ENCODE assay signal across 16 cellular contexts in genomic region chr10:132653721-132654120, GRCh38.
DNase-seq lines count a peak whose midpoint lies in the region; ATAC-seq and TF ChIP-seq lines count a peak whose summit lies in the region.
"Had no signal": no experiment of that assay in that cellular context is flagged by ENCODE, and none has a peak within 500 bp of the region (broad histone marks: within the 10 kb centered on the region; RNA-seq: fewer than 3 reads in every experiment).

No MANE protein-coding gene starts in this region.

- no peak overlapping the region for H3K4me3 Mint-ChIP-seq in glutamatergic neuron (ENCODE audit: unreplicated experiment)
- H3K4me3 Mint-ChIP-seq in activated CD4-positive, alpha-beta T cell treated with anti-CD3 and anti-CD28 coated beads, Interleukin-2, amount 10 ng/mL, durations not matched to agents 7 days and 5 days = no peak overlapping the region
- no peak overlapping the region for H3K4me3 Mint-ChIP-seq in stimulated activated naive CD8-positive, alpha-beta T cell treated with anti-CD3 and anti-CD28 coated beads, Interleukin-15, amount 100 ng/mL, for 72 hours
- H3K4me3 Mint-ChIP-seq in T-helper 2 cell treated with Interferon-gamma antibody and Interleukin-4, amounts not matched to agents 5 μg/mL and 100 μg/mL, for 36 hours = no peak overlapping the region
- H3K4me3 Mint-ChIP-seq: CD4-positive, CD25-positive, alpha-beta regulatory T cell; CD8-positive, alpha-beta memory T cell had no signal

- no peaks in the 10 kb centered on the region for H3K4me1 ChIP-seq in osteoblast (ENCODE audit: insufficient read depth, low read length)

- intact Hi-C loops in dorsolateral prefrontal cortex (cut with DNase I) = loop anchor here (2.0 kb wide), 3 partner anchors 61 to 135 kb away; no protein-coding TSS in a partner anchor

- peaks cover 4% of the 10 kb centered on the region for H3K9me3 Mint-ChIP-seq in glutamatergic neuron (ENCODE audit: unreplicated experiment)
- no peaks in the 10 kb centered on the region for H3K9me3 Mint-ChIP-seq in activated CD4-positive, alpha-beta T cell treated with anti-CD3 and anti-CD28 coated beads, Interleukin-2, amount 10 ng/mL, durations not matched to agents 7 days and 5 days
- no peaks in the 10 kb centered on the region for H3K9me3 Mint-ChIP-seq in stimulated activated naive CD8-positive, alpha-beta T cell treated with anti-CD3 and anti-CD28 coated beads, Interleukin-15, amount 100 ng/mL, for 72 hours
- no peaks in the 10 kb centered on the region for H3K9me3 Mint-ChIP-seq in T-helper 2 cell treated with Interferon-gamma antibody and Interleukin-4, amounts not matched to agents 5 μg/mL and 100 μg/mL, for 36 hours
- H3K9me3 Mint-ChIP-seq: CD8-positive, alpha-beta memory T cell had no signal

- H3K36me3 ChIP-seq in osteoblast (ENCODE audit: insufficient read depth, low read length) = no peaks in the 10 kb centered on the region
- H3K36me3 ChIP-seq: BE2C, HAP-1 had no signal

- ATAC-seq in HG02970 (IDR thresholded peaks at IDR 0.05; ENCODE audit: low FRiP score, unreplicated experiment) = no peak
- no peak for ATAC-seq in stimulated activated naive CD8-positive, alpha-beta T cell treated with anti-CD3 and anti-CD28 coated beads, Interleukin-15, amount 100 ng/mL, for 72 hours

- peaks cover 8% of the 10 kb centered on the region for H3K4me1 Mint-ChIP-seq in glutamatergic neuron (ENCODE audit: low read depth, unreplicated experiment)
- H3K4me1 Mint-ChIP-seq in activated CD4-positive, alpha-beta T cell treated with anti-CD3 and anti-CD28 coated beads, Interleukin-2, amount 10 ng/mL, durations not matched to agents 7 days and 5 days = peaks cover 2% of the 10 kb centered on the region
- H3K4me1 Mint-ChIP-seq in stimulated activated naive CD8-positive, alpha-beta T cell treated with anti-CD3 and anti-CD28 coated beads, Interleukin-15, amount 100 ng/mL, for 72 hours = peaks cover 11% of the 10 kb centered on the region
- no peaks in the 10 kb centered on the region for H3K4me1 Mint-ChIP-seq in T-helper 2 cell treated with Interferon-gamma antibody and Interleukin-4, amounts not matched to agents 5 μg/mL and 100 μg/mL, for 36 hours (ENCODE audit: low read depth)

- no peaks in the 10 kb centered on the region for H3K27me3 ChIP-seq in dorsolateral prefrontal cortex
- H3K27me3 ChIP-seq in osteoblast (ENCODE audit: insufficient read depth, low read length) = no peaks in the 10 kb centered on the region
- H3K27me3 ChIP-seq: BE2C had no signal

- no peaks in the 10 kb centered on the region for H3K9me3 ChIP-seq in osteoblast (ENCODE audit: low read depth, low read length)
- H3K9me3 ChIP-seq: BE2C, HAP-1 had no signal

- H3K79me2 ChIP-seq in osteoblast (ENCODE audit: insufficient read depth, low read length) = no peaks in the 10 kb centered on the region

- POLR2A ChIA-PET in activated CD4-positive, alpha-beta T cell treated with anti-CD3 and anti-CD28 coated beads, Interleukin-2, amount 10 ng/mL, durations not matched to agents 7 days and 5 days (lab: Charles Lee) = no interaction called here

- no peak for TF ChIP-seq CTCF in dorsolateral prefrontal cortex (IDR thresholded peaks at IDR 0.05 in 54 of 56, conservative IDR thresholded peaks at IDR 0.05 in 2 of 56; ENCODE audit: low read depth in 1 of 56, partially characterized antibody in 56 of 56)
- no peak for TF ChIP-seq CTCF in glutamatergic neuron (IDR thresholded peaks at IDR 0.05; ENCODE audit: partially characterized antibody, unreplicated experiment)
- no peak for TF ChIP-seq CTCF in osteoblast (IDR thresholded peaks at IDR 0.05; ENCODE audit: extremely low read depth, low read depth, low read length)

- H3K4me2 ChIP-seq in osteoblast (ENCODE audit: insufficient read depth, low read length) = no peak overlapping the region

- H2AFZ ChIP-seq in osteoblast (ENCODE audit: low read length) = no peak overlapping the region

- H3K36me3 Mint-ChIP-seq in glutamatergic neuron (ENCODE audit: unreplicated experiment) = peaks cover 6% of the 10 kb centered on the region
- no peaks in the 10 kb centered on the region for H3K36me3 Mint-ChIP-seq in activated CD4-positive, alpha-beta T cell treated with anti-CD3 and anti-CD28 coated beads, Interleukin-2, amount 10 ng/mL, durations not matched to agents 7 days and 5 days (ENCODE audit: low read depth)
- no peaks in the 10 kb centered on the region for H3K36me3 Mint-ChIP-seq in T-helper 2 cell treated with Interferon-gamma antibody and Interleukin-4, amounts not matched to agents 5 μg/mL and 100 μg/mL, for 36 hours (ENCODE audit: low read depth)

- peak in 1 of 10 donors; percentile 30 for DNase-seq in dorsolateral prefrontal cortex
- DNase-seq in glutamatergic neuron = peak; percentile 9
- DNase-seq in osteoblast (ENCODE audit: insufficient read length, low spot score, missing footprints) = peak; percentile 72
- no peak for DNase-seq in substantia nigra (lab: John Stamatoyannopoulos, UW)
- DNase-seq in activated CD4-positive, alpha-beta T cell treated with anti-CD3 and anti-CD28 coated beads, Interleukin-2, amount 10 ng/mL, durations not matched to agents 7 days and 5 days = no peak
- DNase-seq in stimulated activated naive CD8-positive, alpha-beta T cell treated with anti-CD3 and anti-CD28 coated beads, Interleukin-15, amount 100 ng/mL, for 72 hours = no peak
- no peak for DNase-seq in T-helper 2 cell treated with Interferon-gamma antibody and Interleukin-4, amounts not matched to agents 5 μg/mL and 100 μg/mL, for 36 hours (ENCODE audit: low spot score)
- DNase-seq: ACHN; BE2C; CD4-positive, CD25-positive, alpha-beta regulatory T cell; CD8-positive, alpha-beta memory T cell; COR-L47; DMS 273 treated with DMSO at 0.1 percent for 48 hours; IMR-90 had no signal

- no peak overlapping the region for H3K27ac Mint-ChIP-seq in glutamatergic neuron (ENCODE audit: unreplicated experiment)
- H3K27ac Mint-ChIP-seq in activated CD4-positive, alpha-beta T cell treated with anti-CD3 and anti-CD28 coated beads, Interleukin-2, amount 10 ng/mL, durations not matched to agents 7 days and 5 days = no peak overlapping the region
- H3K27ac Mint-ChIP-seq in stimulated activated naive CD8-positive, alpha-beta T cell treated with anti-CD3 and anti-CD28 coated beads, Interleukin-15, amount 100 ng/mL, for 72 hours = no peak overlapping the region
- no peak overlapping the region for H3K27ac Mint-ChIP-seq in T-helper 2 cell treated with Interferon-gamma antibody and Interleukin-4, amounts not matched to agents 5 μg/mL and 100 μg/mL, for 36 hours
- H3K27ac Mint-ChIP-seq: CD4-positive, CD25-positive, alpha-beta regulatory T cell; CD8-positive, alpha-beta memory T cell had no signal

- peaks cover 22% of the 10 kb centered on the region for H4K20me1 ChIP-seq in osteoblast (ENCODE audit: insufficient read depth, low read length)

- peaks cover 7% of the 10 kb centered on the region for H3K27me3 Mint-ChIP-seq in glutamatergic neuron (ENCODE audit: unreplicated experiment)
- H3K27me3 Mint-ChIP-seq in activated CD4-positive, alpha-beta T cell treated with anti-CD3 and anti-CD28 coated beads, Interleukin-2, amount 10 ng/mL, durations not matched to agents 7 days and 5 days = no peaks in the 10 kb centered on the region
- no peaks in the 10 kb centered on the region for H3K27me3 Mint-ChIP-seq in stimulated activated naive CD8-positive, alpha-beta T cell treated with anti-CD3 and anti-CD28 coated beads, Interleukin-15, amount 100 ng/mL, for 72 hours
- H3K27me3 Mint-ChIP-seq in T-helper 2 cell treated with Interferon-gamma antibody and Interleukin-4, amounts not matched to agents 5 μg/mL and 100 μg/mL, for 36 hours (ENCODE audit: low read depth) = no peaks in the 10 kb centered on the region
- H3K27me3 Mint-ChIP-seq: CD4-positive, CD25-positive, alpha-beta regulatory T cell had no signal

- CTCF ChIA-PET in activated CD4-positive, alpha-beta T cell treated with anti-CD3 and anti-CD28 coated beads, Interleukin-2, amount 10 ng/mL, durations not matched to agents 7 days and 5 days (lab: Charles Lee) = interaction anchor here (1.3 to 1.5 kb wide), 2 partner anchors 10 to 43 kb away, joined by 5 read pairs; no protein-coding TSS in a partner anchor

- H3K4me3 ChIP-seq in dorsolateral prefrontal cortex (no peak overlapping the region), osteoblast (ENCODE audit: insufficient read depth, low read length) (no peak overlapping the region)
- H3K4me3 ChIP-seq: HAP-1 had no signal

- H3K27ac ChIP-seq in dorsolateral prefrontal cortex = peak overlapping the region in 37 of 59 donors; percentile 6 to 100 (median 69)
- H3K27ac ChIP-seq in osteoblast (ENCODE audit: low read depth, low read length) = no peak overlapping the region
- H3K27ac ChIP-seq in substantia nigra (ENCODE audit: low read depth, low read length, poor library complexity, severe bottlenecking) = peak overlapping the region; percentile 65

Comparison
In these comparisons a context has a peak if more than half of its experiments do, and no peak if none do; other contexts are left out.
1. DNase-seq: peak in glutamatergic neuron (single experiment) and osteoblast (single experiment); none in substantia nigra (0 of 49), activated CD4-positive, alpha-beta T cell treated with anti-CD3 and anti-CD28 coated beads, Interleukin-2, amount 10 ng/mL, durations not matched to agents 7 days and 5 days (single experiment), stimulated activated naive CD8-positive, alpha-beta T cell treated with anti-CD3 and anti-CD28 coated beads, Interleukin-15, amount 100 ng/mL, for 72 hours (0 of 2) and T-helper 2 cell treated with Interferon-gamma antibody and Interleukin-4, amounts not matched to agents 5 μg/mL and 100 μg/mL, for 36 hours (single experiment).